ENCODE assay signal across 17 cellular contexts in genomic region chr7:131186816-131187215, GRCh38.
DNase-seq lines count a peak whose midpoint lies in the region; ATAC-seq and TF ChIP-seq lines count a peak whose summit lies in the region.
"Had no signal": no experiment of that assay in that cellular context is flagged by ENCODE, and none has a peak within 500 bp of the region (broad histone marks: within the 10 kb centered on the region; RNA-seq: fewer than 3 reads in every experiment).

No MANE protein-coding gene starts in this region.

- H3K27me3 Mint-ChIP-seq in T-helper 2 cell treated with Interferon-gamma antibody and Interleukin-4, amounts not matched to agents 5 μg/mL and 100 μg/mL, for 36 hours (ENCODE audit: low read depth) = no peaks in the 10 kb centered on the region
- no peaks in the 10 kb centered on the region for H3K27me3 Mint-ChIP-seq in activated CD4-positive, alpha-beta memory T cell treated with anti-CD3 and anti-CD28 coated beads, Interleukin-2, amount 10 ng/mL, durations not matched to agents 7 days and 5 days
- H3K27me3 Mint-ChIP-seq: activated naive CD8-positive, alpha-beta T cell treated with anti-CD3 and anti-CD28 coated beads, Interleukin-2, amount 10 ng/mL, durations not matched to agents 7 days and 5 days; CD4-positive, CD25-positive, alpha-beta regulatory T cell had no signal

- POLR2A ChIA-PET in activated CD4-positive, alpha-beta memory T cell treated with anti-CD3 and anti-CD28 coated beads, Interleukin-2, amount 10 ng/mL, durations not matched to agents 7 days and 5 days (lab: Charles Lee) = interaction anchor here (1.3 to 10.4 kb wide), 3 partner anchors 50 to 140 kb away, joined by 3 to 247 read pairs (median 39); no protein-coding TSS in a partner anchor

- CTCF ChIA-PET in activated CD4-positive, alpha-beta memory T cell treated with anti-CD3 and anti-CD28 coated beads, Interleukin-2, amount 10 ng/mL, durations not matched to agents 7 days and 5 days (lab: Charles Lee) = interaction anchor here (3.5 kb wide), 1 partner anchor 78 kb away, joined by 23 read pairs; no protein-coding TSS in a partner anchor

- 91 to 96% (median 93%) methylated on average over 7 of the region's 7 CpGs for WGBS in spleen, 5 donors

- no peak for TF ChIP-seq CTCF in spleen (IDR thresholded peaks at IDR 0.05 in 8 of 11, conservative IDR thresholded peaks at IDR 0.05 in 3 of 11)

- no peaks in the 10 kb centered on the region for H3K36me3 Mint-ChIP-seq in T-helper 2 cell treated with Interferon-gamma antibody and Interleukin-4, amounts not matched to agents 5 μg/mL and 100 μg/mL, for 36 hours (ENCODE audit: low read depth)
- peaks cover 17% of the 10 kb centered on the region for H3K36me3 Mint-ChIP-seq in activated CD4-positive, alpha-beta memory T cell treated with anti-CD3 and anti-CD28 coated beads, Interleukin-2, amount 10 ng/mL, durations not matched to agents 7 days and 5 days (ENCODE audit: low read depth)
- H3K36me3 Mint-ChIP-seq: activated naive CD8-positive, alpha-beta T cell treated with anti-CD3 and anti-CD28 coated beads, Interleukin-2, amount 10 ng/mL, durations not matched to agents 7 days and 5 days; CD4-positive, CD25-positive, alpha-beta regulatory T cell had no signal

- no peak for DNase-seq in T-helper 2 cell treated with Interferon-gamma antibody and Interleukin-4, amounts not matched to agents 5 μg/mL and 100 μg/mL, for 36 hours (ENCODE audit: low spot score)
- no peak for DNase-seq in T-helper 2 cell
- DNase-seq in activated CD4-positive, alpha-beta memory T cell treated with anti-CD3 and anti-CD28 coated beads, Interleukin-2, amount 10 ng/mL, durations not matched to agents 7 days and 5 days = no peak
- DNase-seq in left cardiac atrium = no peak
- DNase-seq in renal cortical epithelial cell (ENCODE audit: low read depth) = peak; percentile 48
- no peak for DNase-seq in spleen
- no peak for DNase-seq in activated CD4-positive, alpha-beta T cell treated with anti-CD3 and anti-CD28 coated beads, Interleukin-2, amount 50 U/mL, for 4 hours
- DNase-seq: activated CD4-positive, CD25-positive, alpha-beta regulatory T cell; activated CD8-positive, alpha-beta memory T cell treated with anti-CD3 and anti-CD28 coated beads, Interleukin-2, amount 50 U/mL, for 48 hours; activated naive CD8-positive, alpha-beta T cell treated with anti-CD3 and anti-CD28 coated beads, Interleukin-2, amount 10 ng/mL, durations not matched to agents 7 days and 5 days; CD4-positive, CD25-positive, alpha-beta regulatory T cell; endodermal cell; GOT3; NCI-H2081 treated with DMSO at 0.1 percent for 48 hours; NCI-H748 treated with DMSO at 0.1 percent for 48 hours had no signal

- intact Hi-C loops in left cardiac atrium (cut with DNase I) (loop anchor here in 1 of 2 donors (5.0 to 10.0 kb wide), 2 partner anchors 72 to 115 kb away; no protein-coding TSS in a partner anchor), spleen (cut with DNase I; ENCODE audit: low total_unique reads) (no loop called here)

- H3K4me1 ChIP-seq in spleen = peaks cover 3 to 28% (median 13%) of the 10 kb centered on the region in 6 donors

- ATAC-seq in left cardiac atrium (peak; percentile 82 to 83), HG03280 (IDR thresholded peaks at IDR 0.05; ENCODE audit: unreplicated experiment) (no peak)

- H3K4me3 ChIP-seq in spleen = no peak overlapping the region

- no peaks in the 10 kb centered on the region for H3K9me3 ChIP-seq in spleen

- no peak overlapping the region for H3K27ac ChIP-seq in spleen

- H3K36me3 ChIP-seq in spleen = no peaks in the 10 kb centered on the region

- H3K27me3 ChIP-seq in spleen (replicated peaks in 1 of 7) = no peaks in the 10 kb centered on the region

- H3K9me3 Mint-ChIP-seq in T-helper 2 cell treated with Interferon-gamma antibody and Interleukin-4, amounts not matched to agents 5 μg/mL and 100 μg/mL, for 36 hours = no peaks in the 10 kb centered on the region
- peaks cover 3% of the 10 kb centered on the region for H3K9me3 Mint-ChIP-seq in activated CD4-positive, alpha-beta memory T cell treated with anti-CD3 and anti-CD28 coated beads, Interleukin-2, amount 10 ng/mL, durations not matched to agents 7 days and 5 days
- H3K9me3 Mint-ChIP-seq: activated naive CD8-positive, alpha-beta T cell treated with anti-CD3 and anti-CD28 coated beads, Interleukin-2, amount 10 ng/mL, durations not matched to agents 7 days and 5 days; CD4-positive, CD25-positive, alpha-beta regulatory T cell; endodermal cell; neural crest cell had no signal

- H3K27ac Mint-ChIP-seq in T-helper 2 cell treated with Interferon-gamma antibody and Interleukin-4, amounts not matched to agents 5 μg/mL and 100 μg/mL, for 36 hours = peak overlapping the region; percentile 9
- H3K27ac Mint-ChIP-seq in activated CD4-positive, alpha-beta memory T cell treated with anti-CD3 and anti-CD28 coated beads, Interleukin-2, amount 10 ng/mL, durations not matched to agents 7 days and 5 days = peak overlapping the region; percentile 23
- H3K27ac Mint-ChIP-seq: activated naive CD8-positive, alpha-beta T cell treated with anti-CD3 and anti-CD28 coated beads, Interleukin-2, amount 10 ng/mL, durations not matched to agents 7 days and 5 days; CD4-positive, CD25-positive, alpha-beta regulatory T cell; endodermal cell had no signal

- H3K4me3 Mint-ChIP-seq in T-helper 2 cell treated with Interferon-gamma antibody and Interleukin-4, amounts not matched to agents 5 μg/mL and 100 μg/mL, for 36 hours = no peak overlapping the region
- H3K4me3 Mint-ChIP-seq in activated CD4-positive, alpha-beta memory T cell treated with anti-CD3 and anti-CD28 coated beads, Interleukin-2, amount 10 ng/mL, durations not matched to agents 7 days and 5 days = no peak overlapping the region
- H3K4me3 Mint-ChIP-seq: activated naive CD8-positive, alpha-beta T cell treated with anti-CD3 and anti-CD28 coated beads, Interleukin-2, amount 10 ng/mL, durations not matched to agents 7 days and 5 days; CD4-positive, CD25-positive, alpha-beta regulatory T cell; endodermal cell; neural crest cell had no signal

- no peak for TF ChIP-seq POLR2A in spleen (IDR thresholded peaks at IDR 0.05)

- peaks cover 63% of the 10 kb centered on the region for H3K4me1 Mint-ChIP-seq in T-helper 2 cell treated with Interferon-gamma antibody and Interleukin-4, amounts not matched to agents 5 μg/mL and 100 μg/mL, for 36 hours (ENCODE audit: low read depth)
- H3K4me1 Mint-ChIP-seq in activated CD4-positive, alpha-beta memory T cell treated with anti-CD3 and anti-CD28 coated beads, Interleukin-2, amount 10 ng/mL, durations not matched to agents 7 days and 5 days = peaks cover 77% of the 10 kb centered on the region
